8 cellular contexts compared by ENCODE assay signal in genomic region chr1:244964112-244964971, GRCh38.
DNase-seq lines count a peak whose midpoint lies in the region; ATAC-seq, FAIRE-seq and TF ChIP-seq lines count a peak whose summit lies in the region.

No MANE protein-coding gene starts in this region.

- TF ChIP-seq CTCF in BJ (IDR thresholded peaks at IDR 0.05; ENCODE audit: insufficient read depth, low read depth, low read length) = no peak
- TF ChIP-seq CTCF in cardiac muscle cell (IDR thresholded peaks at IDR 0.05; ENCODE audit: low read depth, low read length) = no peak

- ATAC-seq in sciatic nerve = peak; percentile 60
- no peak for ATAC-seq in GM18498 (IDR thresholded peaks at IDR 0.05; ENCODE audit: unreplicated experiment)
- no peak for ATAC-seq in HG02610 (IDR thresholded peaks at IDR 0.05; ENCODE audit: unreplicated experiment)

- H3K36me3 ChIP-seq in BJ (ENCODE audit: control insufficient read depth, insufficient read depth, low read length) (no peaks in the 10 kb centered on the region), cardiac muscle cell (no peaks in the 10 kb centered on the region)

- H3K36me3 Mint-ChIP-seq in activated CD4-positive, alpha-beta memory T cell treated with anti-CD3 and anti-CD28 coated beads for 36 hours = no peaks in the 10 kb centered on the region

- peaks cover 23% of the 10 kb centered on the region for H3K4me1 Mint-ChIP-seq in activated CD4-positive, alpha-beta memory T cell treated with anti-CD3 and anti-CD28 coated beads for 36 hours (ENCODE audit: low read depth)

- CTCF ChIA-PET in BJ (lab: Yijun Ruan, JAX) = interaction anchor here (1.1 to 2.4 kb wide), 2 partner anchors 79 to 509 kb away, joined by 3 to 15 read pairs; no protein-coding TSS in a partner anchor
- CTCF ChIA-PET in activated CD4-positive, alpha-beta memory T cell treated with anti-CD3 and anti-CD28 coated beads for 36 hours (lab: Charles Lee) = interaction anchor here (0.9 to 1.5 kb wide), 3 partner anchors 100 to 163 kb away, joined by 3 to 5 read pairs (median 4); partner anchors contain the start of gene HNRNPU

- no peaks in the 10 kb centered on the region for H3K9me3 Mint-ChIP-seq in activated CD4-positive, alpha-beta memory T cell treated with anti-CD3 and anti-CD28 coated beads for 36 hours

- intact Hi-C loops in activated CD4-positive, alpha-beta memory T cell treated with anti-CD3 and anti-CD28 coated beads for 36 hours (cut with micrococcal nuclease) = no loop called here
- intact Hi-C loops in sciatic nerve (cut with DNase I) = no loop called here

- no peak overlapping the region for H3K4me3 Mint-ChIP-seq in activated CD4-positive, alpha-beta memory T cell treated with anti-CD3 and anti-CD28 coated beads for 36 hours

- H3K27me3 Mint-ChIP-seq in activated CD4-positive, alpha-beta memory T cell treated with anti-CD3 and anti-CD28 coated beads for 36 hours = no peaks in the 10 kb centered on the region

- FAIRE-seq in HTR-8/SVneo (lab: Jason Lieb, UNC) = no peak

- POLR2A ChIA-PET in BJ (lab: Charles Lee) = interaction anchor here (0.5 kb wide), 1 partner anchor 1532 kb away, joined by 3 read pairs; no protein-coding TSS in a partner anchor
- POLR2A ChIA-PET in activated CD4-positive, alpha-beta memory T cell treated with anti-CD3 and anti-CD28 coated beads for 36 hours (lab: Charles Lee) = interaction anchor here (0.9 to 1.5 kb wide), 2 partner anchors 100 to 503 kb away, joined by 3 to 7 read pairs; partner anchors contain the start of genes CATSPERE and HNRNPU

- H3K27ac Mint-ChIP-seq in activated CD4-positive, alpha-beta memory T cell treated with anti-CD3 and anti-CD28 coated beads for 36 hours = no peak overlapping the region

- DNase-seq in BJ (ENCODE audit: low read depth) (peak; percentile 71), HTR-8/SVneo (ENCODE audit: insufficient read length, low spot score) (peak; percentile 51), cardiac muscle cell (ENCODE audit: low read depth in 1 of 2, low spot score in 1 of 2) (peak; percentile 52 to 80), sciatic nerve (ENCODE audit: low spot score) (no peak), NCI-H2171 treated with DMSO at 0.1 percent for 48 hours (lab: John Stamatoyannopoulos, UW) (no peak)
- peak; percentile 27 for DNase-seq in activated CD4-positive, alpha-beta memory T cell treated with anti-CD3 and anti-CD28 coated beads for 36 hours

- no peaks in the 10 kb centered on the region for H3K27me3 ChIP-seq in BJ (ENCODE audit: control insufficient read depth, insufficient read depth, low read length)
- H3K27me3 ChIP-seq in cardiac muscle cell = no peaks in the 10 kb centered on the region

- H3K27ac ChIP-seq in cardiac muscle cell = peak overlapping the region; percentile 76

- H3K4me3 ChIP-seq in BJ (ENCODE audit: low read depth, low read length) (peak overlapping the region; percentile 12), cardiac muscle cell (no peak overlapping the region)

- H3K4me1 ChIP-seq in cardiac muscle cell (ENCODE audit: low read depth) = peaks cover 49% of the 10 kb centered on the region

- no peaks in the 10 kb centered on the region for H3K9me3 ChIP-seq in cardiac muscle cell (ENCODE audit: low read depth)

Comparison
In these comparisons a context has a peak if more than half of its experiments do, and no peak if none do; other contexts are left out.
1. DNase-seq: peak in BJ (single experiment), HTR-8/SVneo (single experiment), activated CD4-positive, alpha-beta memory T cell treated with anti-CD3 and anti-CD28 coated beads for 36 hours (single experiment) and cardiac muscle cell (2 of 2); none in sciatic nerve (single experiment) and NCI-H2171 treated with DMSO at 0.1 percent for 48 hours (single experiment).